ENCODE assay signal across 39 cellular contexts in the genomic region with DNA sequence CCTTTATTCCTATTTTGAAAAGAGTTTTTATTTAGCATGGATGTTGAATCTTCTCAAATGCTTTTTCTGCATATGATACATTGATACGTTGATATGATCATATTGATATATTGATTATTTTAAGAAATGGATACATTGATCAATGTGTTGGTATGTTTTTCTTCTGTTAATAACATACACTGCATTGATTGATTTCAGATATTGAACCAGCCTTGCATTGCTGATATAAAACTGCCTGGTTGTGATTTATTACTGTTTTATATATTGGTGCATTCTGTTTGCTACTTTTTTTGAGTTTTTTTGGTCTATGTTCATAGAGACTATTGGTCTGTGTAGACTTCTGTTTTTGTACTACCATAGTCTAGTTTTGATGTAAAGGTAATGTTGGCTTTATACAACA.
"Had no signal": no experiment of that assay in that cellular context is flagged by ENCODE, and none has a peak within 500 bp of the region (broad histone marks: within the 10 kb centered on the region; RNA-seq: fewer than 3 reads in every experiment).

No MANE protein-coding gene starts in this region.

- H3K36me3 ChIP-seq: breast epithelium had no signal

- H3K27me3 Mint-ChIP-seq: activated naive CD4-positive, alpha-beta T cell treated with anti-CD3 and anti-CD28 coated beads, Interleukin-2, amount 10 ng/mL, durations not matched to agents 7 days and 5 days; activated naive CD4-positive, alpha-beta T cell treated with anti-CD3 and anti-CD28 coated beads, Interleukin-2, amount 50 U/mL, for 24 hours; activated naive CD8-positive, alpha-beta T cell; activated naive CD8-positive, alpha-beta T cell treated with anti-CD3 and anti-CD28 coated beads for 36 hours; activated naive CD8-positive, alpha-beta T cell treated with anti-CD3 and anti-CD28 coated beads, Interleukin-2, amount 10 ng/mL, durations not matched to agents 7 days and 5 days; activated naive CD8-positive, alpha-beta T cell treated with anti-CD3 and anti-CD28 coated beads, Interleukin-2, amount 50 U/mL, for 24 hours; activated T-cell treated with anti-CD3 and anti-CD28 coated beads, Interleukin-2, amount 50 U/mL, for 24 hours; activated T-helper 17 cell treated with anti-CD3 and anti-CD28 coated beads, Interleukin-2, amount 50 U/mL, for 72 hours; brain; central memory CD8-positive, alpha-beta T cell had no signal

- FAIRE-seq: astrocyte, bronchial epithelial cell had no signal

- H3K27me3 ChIP-seq: adrenal gland, ascending aorta, body of pancreas, brain microvascular endothelial cell, breast epithelium, cardiac muscle cell had no signal

- H3K4me3 Mint-ChIP-seq: activated naive CD4-positive, alpha-beta T cell treated with anti-CD3 and anti-CD28 coated beads for 36 hours; activated naive CD4-positive, alpha-beta T cell treated with anti-CD3 and anti-CD28 coated beads, Interleukin-2, amount 10 ng/mL, durations not matched to agents 7 days and 5 days; activated naive CD4-positive, alpha-beta T cell treated with anti-CD3 and anti-CD28 coated beads, Interleukin-2, amount 50 U/mL, for 24 hours; activated naive CD8-positive, alpha-beta T cell; activated naive CD8-positive, alpha-beta T cell treated with anti-CD3 and anti-CD28 coated beads for 36 hours; activated naive CD8-positive, alpha-beta T cell treated with anti-CD3 and anti-CD28 coated beads, Interleukin-2, amount 10 ng/mL, durations not matched to agents 7 days and 5 days; activated naive CD8-positive, alpha-beta T cell treated with anti-CD3 and anti-CD28 coated beads, Interleukin-2, amount 50 U/mL, for 24 hours; activated T-cell treated with anti-CD3 and anti-CD28 coated beads, Interleukin-2, amount 50 U/mL, for 24 hours; activated T-cell treated with anti-CD3 and anti-CD28 coated beads, Interleukin-2, amount 50 U/mL, for 4 hours; activated T-cell treated with anti-CD3 and anti-CD28 coated beads, Interleukin-2, amount 50 U/mL, for 72 hours; activated T-helper 1 cell treated with anti-CD3 and anti-CD28 coated beads, Interleukin-12 subunit alpha, Interleukin-12 subunit beta, Interleukin-2, Interleukin-4 antibody, amounts not matched to agents 30 ng/mL and 10 ng/mL and 1 ng/mL, durations not matched to agents 14 hours and 24 hours and 36 hours; activated T-helper 17 cell treated with anti-CD3 and anti-CD28 coated beads, Interleukin-2, amount 50 U/mL, for 72 hours; brain; central memory CD8-positive, alpha-beta T cell had no signal

- H3K4me1 Mint-ChIP-seq: activated naive CD4-positive, alpha-beta T cell treated with anti-CD3 and anti-CD28 coated beads, Interleukin-2, amount 10 ng/mL, durations not matched to agents 7 days and 5 days; activated naive CD4-positive, alpha-beta T cell treated with anti-CD3 and anti-CD28 coated beads, Interleukin-2, amount 50 U/mL, for 24 hours; activated naive CD8-positive, alpha-beta T cell treated with anti-CD3 and anti-CD28 coated beads for 36 hours; activated naive CD8-positive, alpha-beta T cell treated with anti-CD3 and anti-CD28 coated beads, Interleukin-2, amount 50 U/mL, for 24 hours; activated T-helper 17 cell treated with anti-CD3 and anti-CD28 coated beads, Interleukin-2, amount 50 U/mL, for 72 hours; brain; central memory CD8-positive, alpha-beta T cell had no signal

- H3K4me3 ChIP-seq: adrenal gland, ascending aorta, body of pancreas, breast epithelium, cardiac muscle cell had no signal

- H3K27ac ChIP-seq: adrenal gland, ascending aorta, body of pancreas, brain microvascular endothelial cell, breast epithelium, cardiac muscle cell had no signal

- DNase-seq: activated effector memory CD4-positive, alpha-beta T cell treated with anti-CD3 and anti-CD28 coated beads, Interleukin-2, amount 50 U/mL, for 16 hours; activated effector memory CD4-positive, alpha-beta T cell treated with Interleukin-2 at 50 U/mL for 16 hours; activated gamma-delta T cell; activated gamma-delta T cell treated with Interleukin-2 at 50 U/mL for 16 hours; activated naive CD4-positive, alpha-beta T cell; activated naive CD4-positive, alpha-beta T cell treated with anti-CD3 and anti-CD28 coated beads for 36 hours; activated naive CD4-positive, alpha-beta T cell treated with anti-CD3 and anti-CD28 coated beads, Interleukin-2, amount 10 ng/mL, durations not matched to agents 7 days and 5 days; activated naive CD4-positive, alpha-beta T cell treated with anti-CD3 and anti-CD28 coated beads, Interleukin-2, amount 50 U/mL, for 16 hours; activated naive CD4-positive, alpha-beta T cell treated with Interleukin-2 at 50 U/mL for 16 hours; activated naive CD8-positive, alpha-beta T cell treated with anti-CD3 and anti-CD28 coated beads for 36 hours; activated naive CD8-positive, alpha-beta T cell treated with anti-CD3 and anti-CD28 coated beads, Interleukin-2, amount 10 ng/mL, durations not matched to agents 7 days and 5 days; activated naive CD8-positive, alpha-beta T cell treated with anti-CD3 and anti-CD28 coated beads, Interleukin-2, amount 50 U/mL, for 24 hours; activated T-cell treated with anti-CD3 and anti-CD28 coated beads, Interleukin-2, amount 50 U/mL, for 24 hours; activated T-cell treated with anti-CD3 and anti-CD28 coated beads, Interleukin-2, amount 50 U/mL, for 4 hours; activated T-cell treated with anti-CD3 and anti-CD28 coated beads, Interleukin-2, amount 50 U/mL, for 48 hours; activated T-cell treated with anti-CD3 and anti-CD28 coated beads, Interleukin-2, amount 50 U/mL, for 72 hours; adrenal gland; amniotic stem cell; amygdala; anterior cingulate cortex; aorta; body of pancreas; brain microvascular endothelial cell; caudate nucleus; central memory CD4-positive, alpha-beta T cell; cerebellar nuclear complex had no signal

- H3K9me3 Mint-ChIP-seq: activated T-helper 17 cell treated with anti-CD3 and anti-CD28 coated beads, Interleukin-2, amount 50 U/mL, for 72 hours had no signal

- H3K27ac Mint-ChIP-seq: activated naive CD4-positive, alpha-beta T cell treated with anti-CD3 and anti-CD28 coated beads for 36 hours; activated naive CD4-positive, alpha-beta T cell treated with anti-CD3 and anti-CD28 coated beads, Interleukin-2, amount 10 ng/mL, durations not matched to agents 7 days and 5 days; activated naive CD4-positive, alpha-beta T cell treated with anti-CD3 and anti-CD28 coated beads, Interleukin-2, amount 50 U/mL, for 24 hours; activated naive CD4-positive, alpha-beta T cell treated with anti-CD3 and anti-CD28 coated beads, Interleukin-2, amount 50 U/mL, for 72 hours; activated naive CD8-positive, alpha-beta T cell; activated naive CD8-positive, alpha-beta T cell treated with anti-CD3 and anti-CD28 coated beads for 36 hours; activated naive CD8-positive, alpha-beta T cell treated with anti-CD3 and anti-CD28 coated beads, Interleukin-2, amount 10 ng/mL, durations not matched to agents 7 days and 5 days; activated naive CD8-positive, alpha-beta T cell treated with anti-CD3 and anti-CD28 coated beads, Interleukin-2, amount 50 U/mL, for 24 hours; activated T-cell treated with anti-CD3 and anti-CD28 coated beads, Interleukin-2, amount 50 U/mL, for 24 hours; activated T-cell treated with anti-CD3 and anti-CD28 coated beads, Interleukin-2, amount 50 U/mL, for 72 hours; activated T-helper 1 cell treated with anti-CD3 and anti-CD28 coated beads, Interleukin-12 subunit alpha, Interleukin-12 subunit beta, Interleukin-2, Interleukin-4 antibody, amounts not matched to agents 30 ng/mL and 10 ng/mL and 1 ng/mL, durations not matched to agents 14 hours and 24 hours and 36 hours; activated T-helper 17 cell treated with anti-CD3 and anti-CD28 coated beads, Interleukin-2, amount 50 U/mL, for 72 hours; activated T-helper 2 cell treated with anti-CD3 and anti-CD28 coated beads, Interferon-gamma antibody, Interleukin-2, Interleukin-4, amounts not matched to agents 10 μg/mL and 5 μg/mL and 100 μg/mL, durations not matched to agents 14 hours and 24 hours and 36 hours; brain had no signal

- ATAC-seq: activated naive CD4-positive, alpha-beta T cell treated with anti-CD3 and anti-CD28 coated beads, Interleukin-2, amount 50 U/mL, for 72 hours; activated naive CD8-positive, alpha-beta T cell treated with anti-CD3 and anti-CD28 coated beads, Interleukin-2, amount 50 U/mL, for 24 hours; activated T-cell treated with anti-CD3 and anti-CD28 coated beads, Interleukin-2, amount 50 U/mL, for 4 hours; activated T-cell treated with anti-CD3 and anti-CD28 coated beads, Interleukin-2, amount 50 U/mL, for 72 hours; activated T-helper 17 cell treated with anti-CD3 and anti-CD28 coated beads, Interleukin-2, amount 50 U/mL, for 72 hours; body of pancreas had no signal

- H3K4me1 ChIP-seq: adrenal gland, ascending aorta, body of pancreas, breast epithelium had no signal

- H3K9me3 ChIP-seq: adrenal gland, ascending aorta, body of pancreas had no signal
